Comparison of ENCODE assay signal across 1 cellular context in the genomic region with DNA sequence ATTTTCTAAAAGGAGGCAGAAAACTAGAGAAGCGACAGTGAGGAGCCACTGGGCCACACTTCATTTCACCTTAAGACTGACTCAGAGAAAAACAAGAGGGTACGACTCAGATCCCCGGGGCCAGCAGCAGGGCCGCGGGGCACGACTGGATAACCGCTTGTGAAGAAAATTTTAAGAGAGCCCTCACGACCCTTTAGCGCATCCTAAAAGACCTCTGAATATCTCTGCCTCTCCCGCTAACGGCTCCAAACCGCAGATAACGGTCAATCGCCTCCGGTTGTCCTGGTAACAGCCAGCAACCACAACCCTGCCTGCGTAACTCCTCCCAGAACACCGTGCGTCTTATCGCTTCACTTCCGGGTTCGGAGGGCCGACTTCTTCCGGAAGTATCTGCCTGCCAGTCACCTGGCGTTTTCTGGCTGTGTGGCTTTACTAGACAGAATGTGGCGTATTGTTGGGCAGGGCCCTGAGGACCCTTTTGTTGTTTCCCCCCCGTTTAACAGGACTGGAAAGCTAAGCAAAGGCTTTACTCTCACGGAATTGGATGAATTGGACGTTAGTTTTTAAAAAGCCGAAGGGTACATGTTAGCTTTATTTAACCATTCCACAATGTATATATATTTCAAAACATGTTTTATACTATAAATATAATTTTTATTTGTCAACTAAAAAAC.
TF ChIP-seq lines count a peak whose summit lies in the region.

No MANE protein-coding gene starts in this region.

TF ChIP-seq in HCT116, 20 proteins besides CTCF, POLR2A, EP300 and RAD21 (continued from another document):
- TF ChIP-seq, protein P1, sequence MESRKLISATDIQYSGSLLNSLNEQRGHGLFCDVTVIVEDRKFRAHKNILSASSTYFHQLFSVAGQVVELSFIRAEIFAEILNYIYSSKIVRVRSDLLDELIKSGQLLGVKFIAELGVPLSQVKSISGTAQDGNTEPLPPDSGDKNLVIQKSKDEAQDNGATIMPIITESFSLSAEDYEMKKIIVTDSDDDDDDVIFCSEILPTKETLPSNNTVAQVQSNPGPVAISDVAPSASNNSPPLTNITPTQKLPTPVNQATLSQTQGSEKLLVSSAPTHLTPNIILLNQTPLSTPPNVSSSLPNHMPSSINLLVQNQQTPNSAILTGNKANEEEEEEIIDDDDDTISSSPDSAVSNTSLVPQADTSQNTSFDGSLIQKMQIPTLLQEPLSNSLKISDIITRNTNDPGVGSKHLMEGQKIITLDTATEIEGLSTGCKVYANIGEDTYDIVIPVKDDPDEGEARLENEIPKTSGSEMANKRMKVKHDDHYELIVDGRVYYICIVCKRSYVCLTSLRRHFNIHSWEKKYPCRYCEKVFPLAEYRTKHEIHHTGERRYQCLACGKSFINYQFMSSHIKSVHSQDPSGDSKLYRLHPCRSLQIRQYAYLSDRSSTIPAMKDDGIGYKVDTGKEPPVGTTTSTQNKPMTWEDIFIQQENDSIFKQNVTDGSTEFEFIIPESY (IDR thresholded peaks at IDR 0.05; ENCODE audit: extremely low read depth, insufficient replicate concordance, low read length) = no peak
- 0 out of 2 replicates have a peak, but pooled peaks have one; percentile 20 for TF ChIP-seq CBX3 (IDR thresholded peaks at IDR 0.05; ENCODE audit: low read depth)
- TF ChIP-seq SP1 (IDR thresholded peaks at IDR 0.05; ENCODE audit: low read depth) = no peak
- TF ChIP-seq YY1 (IDR thresholded peaks at IDR 0.05; ENCODE audit: extremely low read depth, insufficient replicate concordance, low read depth, low read length) = peak; percentile 65
- no peak for TF ChIP-seq SRF (IDR thresholded peaks at IDR 0.05; ENCODE audit: low read depth)
- TF ChIP-seq, protein P2, sequence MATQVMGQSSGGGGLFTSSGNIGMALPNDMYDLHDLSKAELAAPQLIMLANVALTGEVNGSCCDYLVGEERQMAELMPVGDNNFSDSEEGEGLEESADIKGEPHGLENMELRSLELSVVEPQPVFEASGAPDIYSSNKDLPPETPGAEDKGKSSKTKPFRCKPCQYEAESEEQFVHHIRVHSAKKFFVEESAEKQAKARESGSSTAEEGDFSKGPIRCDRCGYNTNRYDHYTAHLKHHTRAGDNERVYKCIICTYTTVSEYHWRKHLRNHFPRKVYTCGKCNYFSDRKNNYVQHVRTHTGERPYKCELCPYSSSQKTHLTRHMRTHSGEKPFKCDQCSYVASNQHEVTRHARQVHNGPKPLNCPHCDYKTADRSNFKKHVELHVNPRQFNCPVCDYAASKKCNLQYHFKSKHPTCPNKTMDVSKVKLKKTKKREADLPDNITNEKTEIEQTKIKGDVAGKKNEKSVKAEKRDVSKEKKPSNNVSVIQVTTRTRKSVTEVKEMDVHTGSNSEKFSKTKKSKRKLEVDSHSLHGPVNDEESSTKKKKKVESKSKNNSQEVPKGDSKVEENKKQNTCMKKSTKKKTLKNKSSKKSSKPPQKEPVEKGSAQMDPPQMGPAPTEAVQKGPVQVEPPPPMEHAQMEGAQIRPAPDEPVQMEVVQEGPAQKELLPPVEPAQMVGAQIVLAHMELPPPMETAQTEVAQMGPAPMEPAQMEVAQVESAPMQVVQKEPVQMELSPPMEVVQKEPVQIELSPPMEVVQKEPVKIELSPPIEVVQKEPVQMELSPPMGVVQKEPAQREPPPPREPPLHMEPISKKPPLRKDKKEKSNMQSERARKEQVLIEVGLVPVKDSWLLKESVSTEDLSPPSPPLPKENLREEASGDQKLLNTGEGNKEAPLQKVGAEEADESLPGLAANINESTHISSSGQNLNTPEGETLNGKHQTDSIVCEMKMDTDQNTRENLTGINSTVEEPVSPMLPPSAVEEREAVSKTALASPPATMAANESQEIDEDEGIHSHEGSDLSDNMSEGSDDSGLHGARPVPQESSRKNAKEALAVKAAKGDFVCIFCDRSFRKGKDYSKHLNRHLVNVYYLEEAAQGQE (IDR thresholded peaks at IDR 0.05; ENCODE audit: low read depth) = no peak
- TF ChIP-seq JUND (IDR thresholded peaks at IDR 0.05) = no peak
- TF ChIP-seq, protein P3, sequence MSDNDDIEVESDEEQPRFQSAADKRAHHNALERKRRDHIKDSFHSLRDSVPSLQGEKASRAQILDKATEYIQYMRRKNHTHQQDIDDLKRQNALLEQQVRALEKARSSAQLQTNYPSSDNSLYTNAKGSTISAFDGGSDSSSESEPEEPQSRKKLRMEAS (IDR thresholded peaks at IDR 0.05) = peak; percentile 75
